In the genomic region with DNA sequence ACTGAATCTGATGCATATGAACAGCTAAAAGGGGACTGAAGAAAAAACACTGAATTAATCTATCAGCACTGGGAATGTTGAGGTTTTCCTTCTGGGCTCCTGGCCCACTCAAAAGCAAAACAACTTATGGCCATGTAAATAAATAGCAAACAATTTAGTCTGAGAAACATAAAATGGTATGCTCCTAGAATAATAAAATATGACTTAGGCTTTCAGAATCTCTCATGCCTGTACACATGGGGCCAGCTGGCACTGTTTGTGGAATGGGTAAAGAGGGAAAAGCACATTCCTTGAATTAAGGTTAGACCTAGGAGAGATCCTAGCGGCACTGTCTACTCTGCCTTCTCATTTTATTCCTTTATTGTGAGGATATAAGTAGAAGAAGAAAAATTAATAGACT, we compare ENCODE assay signal across 27 cellular contexts. TPM values are rescaled to one million over a fixed set of nuclear protein-coding genes. Genes with fewer than 3 reads are reported as not detected.
DNase-seq lines count a peak whose midpoint lies in the region; TF ChIP-seq lines count a peak whose summit lies in the region.
"Had no signal": no experiment of that assay in that cellular context is flagged by ENCODE, and none has a peak within 500 bp of the region (broad histone marks: within the 10 kb centered on the region; RNA-seq: fewer than 3 reads in every experiment).

No MANE protein-coding gene starts in this region.

- 100% methylated on average over 1 of the region's 1 CpG for WGBS in smooth muscle cell (ENCODE audit: low lambda C conversion rate)

- POLR2A ChIA-PET in activated CD4-positive, alpha-beta T cell treated with anti-CD3 and anti-CD28 coated beads, Interleukin-2, amount 10 ng/mL, durations not matched to agents 7 days and 5 days (lab: Charles Lee), result no interaction called here

- no peak for DNase-seq in activated CD4-positive, alpha-beta T cell treated with anti-CD3 and anti-CD28 coated beads, Interleukin-2, amount 10 ng/mL, durations not matched to agents 7 days and 5 days
- no peak for DNase-seq in activated CD4-positive, alpha-beta T cell treated with anti-CD3 and anti-CD28 coated beads for 1 hour
- DNase-seq in GM04503 (ENCODE audit: low read depth), result peak; percentile 36
- DNase-seq in astrocyte of the hippocampus (ENCODE audit: low read depth, low spot score), result peak; percentile 64
- DNase-seq in NCI-H2196 treated with DMSO at 0.1 percent for 48 hours (lab: John Stamatoyannopoulos, UW; ENCODE audit: unreplicated experiment), result no peak
- no peak for DNase-seq in smooth muscle cell (lab: John Stamatoyannopoulos, UW; ENCODE audit: unreplicated experiment)
- no peak for DNase-seq in iPS-NIHi7 (ENCODE audit: extremely low spot score)
- DNase-seq: 8988T; activated CD4-positive, alpha-beta T cell treated with anti-CD3 and anti-CD28 coated beads for 48 hours; CD4-positive, alpha-beta memory T cell; glutamatergic neuron; H9; mesenchymal stem cell; NCI-H446; NCI-H748 treated with DMSO at 0.1 percent for 48 hours; SHP77; stimulated activated CD8-positive, alpha-beta memory T cell treated with anti-CD3 and anti-CD28 coated beads, Interleukin-4, amount 100 ng/mL, for 48 hours; testis; WERI-Rb-1 had no signal

- H3K4me3 ChIP-seq in neutrophil (ENCODE audit: low read depth in 1 of 2, low read length in 1 of 2) (no peak overlapping the region), smooth muscle cell (no peak overlapping the region)
- H3K4me3 ChIP-seq: breast epithelium, neural progenitor cell, right atrium auricular region, testis had no signal

- no peak overlapping the region for H3K9ac ChIP-seq in smooth muscle cell (ENCODE audit: low read depth)
- H3K9ac ChIP-seq: neural progenitor cell had no signal

- H3K27me3 ChIP-seq in neutrophil (no peaks in the 10 kb centered on the region), smooth muscle cell (ENCODE audit: low read depth) (no peaks in the 10 kb centered on the region)
- H3K27me3 ChIP-seq: breast epithelium, neural progenitor cell, right atrium auricular region, testis had no signal

- peaks cover 33% of the 10 kb centered on the region for H3K36me3 Mint-ChIP-seq in activated CD4-positive, alpha-beta T cell treated with anti-CD3 and anti-CD28 coated beads, Interleukin-2, amount 10 ng/mL, durations not matched to agents 7 days and 5 days (ENCODE audit: low read depth)

- H4K20me1 ChIP-seq in smooth muscle cell (ENCODE audit: low read depth), result peaks cover 10% of the 10 kb centered on the region

- H3K79me2 ChIP-seq in smooth muscle cell (ENCODE audit: low read depth), result peaks cover 37% of the 10 kb centered on the region

- no peak overlapping the region for H3K4me2 ChIP-seq in smooth muscle cell
- H3K4me2 ChIP-seq: neural progenitor cell had no signal

- H2AFZ ChIP-seq in smooth muscle cell (ENCODE audit: low read depth), result no peak overlapping the region
- H2AFZ ChIP-seq: neural progenitor cell had no signal

- H3K36me3 ChIP-seq in neutrophil (peaks cover 49% of the 10 kb centered on the region), smooth muscle cell (ENCODE audit: low read depth) (peaks cover 19% of the 10 kb centered on the region)
- H3K36me3 ChIP-seq: breast epithelium had no signal

- H3K27ac ChIP-seq in neutrophil (peak overlapping the region; percentile 11), smooth muscle cell (ENCODE audit: low read depth) (no peak overlapping the region)
- H3K27ac ChIP-seq: breast epithelium, neural progenitor cell, right atrium auricular region, testis, WERI-Rb-1 had no signal

- H3K27me3 Mint-ChIP-seq in activated CD4-positive, alpha-beta T cell treated with anti-CD3 and anti-CD28 coated beads, Interleukin-2, amount 10 ng/mL, durations not matched to agents 7 days and 5 days, result no peaks in the 10 kb centered on the region
- H3K27me3 Mint-ChIP-seq: CD4-positive, alpha-beta memory T cell; stimulated activated naive CD8-positive, alpha-beta T cell treated with anti-CD3 and anti-CD28 coated beads, Interleukin-15, Interleukin-2, amounts not matched to agents 100 ng/mL and 50 ng/mL, for 24 hours had no signal

- H3K9me3 Mint-ChIP-seq in activated CD4-positive, alpha-beta T cell treated with anti-CD3 and anti-CD28 coated beads, Interleukin-2, amount 10 ng/mL, durations not matched to agents 7 days and 5 days, result no peaks in the 10 kb centered on the region
- H3K9me3 Mint-ChIP-seq: activated naive CD4-positive, alpha-beta T cell treated with anti-CD3 and anti-CD28 coated beads, Interleukin-2, amount 50 U/mL, for 72 hours; activated T-helper 1 cell treated with anti-CD3 and anti-CD28 coated beads, Interleukin-12 subunit alpha, Interleukin-12 subunit beta, Interleukin-2, Interleukin-4 antibody, amounts not matched to agents 30 ng/mL and 10 ng/mL and 1 ng/mL, durations not matched to agents 14 hours and 24 hours and 36 hours; CD4-positive, alpha-beta memory T cell; H9; neural progenitor cell; stimulated activated naive CD8-positive, alpha-beta T cell treated with anti-CD3 and anti-CD28 coated beads, Interleukin-15, Interleukin-2, amounts not matched to agents 100 ng/mL and 50 ng/mL, for 24 hours; T-helper 2 cell treated with Interferon-gamma antibody and Interleukin-4, amounts not matched to agents 5 μg/mL and 100 μg/mL, for 36 hours had no signal

- H3K4me1 ChIP-seq in neutrophil (ENCODE audit: control insufficient read depth in 1 of 2, insufficient read depth in 1 of 2, low read depth in 1 of 2, low read length in 1 of 2) (peaks cover 4 to 5% of the 10 kb centered on the region in 2 experiments), smooth muscle cell (ENCODE audit: low read depth) (peaks cover 5% of the 10 kb centered on the region)
- H3K4me1 ChIP-seq: breast epithelium had no signal

- CTCF ChIA-PET in activated CD4-positive, alpha-beta T cell treated with anti-CD3 and anti-CD28 coated beads, Interleukin-2, amount 10 ng/mL, durations not matched to agents 7 days and 5 days (lab: Charles Lee), result interaction anchor here (0.6 kb wide), 1 partner anchor 65 kb away, joined by 3 read pairs; no protein-coding TSS in a partner anchor

- no peak for TF ChIP-seq CTCF in neutrophil (IDR thresholded peaks at IDR 0.05)
- TF ChIP-seq CTCF in smooth muscle cell (IDR thresholded peaks at IDR 0.05; ENCODE audit: borderline replicate concordance, insufficient read depth, poor library complexity, severe bottlenecking), result no peak

- H3K4me1 Mint-ChIP-seq in activated CD4-positive, alpha-beta T cell treated with anti-CD3 and anti-CD28 coated beads, Interleukin-2, amount 10 ng/mL, durations not matched to agents 7 days and 5 days, result peaks cover 32% of the 10 kb centered on the region

- H3K4me3 Mint-ChIP-seq in activated CD4-positive, alpha-beta T cell treated with anti-CD3 and anti-CD28 coated beads, Interleukin-2, amount 10 ng/mL, durations not matched to agents 7 days and 5 days, result no peak overlapping the region
- H3K4me3 Mint-ChIP-seq: activated T-helper 1 cell treated with anti-CD3 and anti-CD28 coated beads, Interleukin-12 subunit alpha, Interleukin-12 subunit beta, Interleukin-2, Interleukin-4 antibody, amounts not matched to agents 30 ng/mL and 10 ng/mL and 1 ng/mL, durations not matched to agents 14 hours and 24 hours and 36 hours; CD4-positive, alpha-beta memory T cell; H9; neural progenitor cell; stimulated activated naive CD8-positive, alpha-beta T cell treated with anti-CD3 and anti-CD28 coated beads, Interleukin-15, Interleukin-2, amounts not matched to agents 100 ng/mL and 50 ng/mL, for 24 hours; T-helper 2 cell treated with Interferon-gamma antibody and Interleukin-4, amounts not matched to agents 5 μg/mL and 100 μg/mL, for 36 hours had no signal

- peak overlapping the region; percentile 38 for H3K27ac Mint-ChIP-seq in activated CD4-positive, alpha-beta T cell treated with anti-CD3 and anti-CD28 coated beads, Interleukin-2, amount 10 ng/mL, durations not matched to agents 7 days and 5 days
- H3K27ac Mint-ChIP-seq: activated T-helper 1 cell treated with anti-CD3 and anti-CD28 coated beads, Interleukin-12 subunit alpha, Interleukin-12 subunit beta, Interleukin-2, Interleukin-4 antibody, amounts not matched to agents 30 ng/mL and 10 ng/mL and 1 ng/mL, durations not matched to agents 14 hours and 24 hours and 36 hours; H9; neural progenitor cell had no signal

- H3F3A ChIP-seq in smooth muscle cell (ENCODE audit: low read depth), result peaks cover 6% of the 10 kb centered on the region

- H3K9me3 ChIP-seq in neutrophil (no peaks in the 10 kb centered on the region), smooth muscle cell (replicated peaks; ENCODE audit: low read depth) (no peaks in the 10 kb centered on the region)
- H3K9me3 ChIP-seq: breast epithelium, right atrium auricular region, testis had no signal

RNA-seq across cellular contexts. Expression of gene KLHDC2, which starts 6.2 kb away (rescaled TPM):
- 10 to 100 TPM; 28.7 to 31.5 TPM for total RNA-seq in activated CD4-positive, alpha-beta T cell treated with anti-CD3 and anti-CD28 coated beads, Interleukin-2, amount 10 ng/mL, durations not matched to agents 7 days and 5 days
- 52.0 and 72.1 TPM in 2 replicates for total RNA-seq in smooth muscle cell
- polyA plus RNA-seq in smooth muscle cell, result 78.3 and 88.9 TPM in 2 replicates

Comparison
In these comparisons a context has a peak if more than half of its experiments do, and no peak if none do; other contexts are left out.
1. DNase-seq: peak in GM04503 (single experiment) and astrocyte of the hippocampus (single experiment); none in activated CD4-positive, alpha-beta T cell treated with anti-CD3 and anti-CD28 coated beads, Interleukin-2, amount 10 ng/mL, durations not matched to agents 7 days and 5 days (single experiment), activated CD4-positive, alpha-beta T cell treated with anti-CD3 and anti-CD28 coated beads for 1 hour (single experiment), NCI-H2196 treated with DMSO at 0.1 percent for 48 hours (single experiment), smooth muscle cell (single experiment) and iPS-NIHi7 (single experiment).